In genomic region chr4:4913147-4913561, GRCh38 we compare ENCODE assay signal across 23 cellular contexts. TPM values are rescaled to one million over a fixed set of nuclear protein-coding genes. Genes with fewer than 3 reads are reported as not detected.
"Had no signal": no experiment of that assay in that cellular context is flagged by ENCODE, and none has a peak within 500 bp of the region (broad histone marks: within the 10 kb centered on the region; RNA-seq: fewer than 3 reads in every experiment).

No MANE protein-coding gene starts in this region.

- H3K27ac ChIP-seq: adrenal gland, breast epithelium, colonic mucosa, esophagus squamous epithelium, pancreas, right lobe of liver, stomach, VCaP had no signal

- DNase-seq: activated CD4-positive, alpha-beta T cell treated with anti-CD3 and anti-CD28 coated beads for 1 hour; activated CD4-positive, alpha-beta T cell treated with anti-CD3 and anti-CD28 coated beads, Interleukin-2, amount 50 U/mL, for 1 hour; activated T-cell treated with anti-CD3 and anti-CD28 coated beads, Interleukin-2, amount 50 U/mL, for 1 hour; adrenal gland; colonic mucosa; endodermal cell; esophagus squamous epithelium; kidney; mammary epithelial cell; midbrain; natural killer cell; pancreas; right lobe of liver; small intestine; stomach had no signal

- ATAC-seq: activated naive CD4-positive, alpha-beta T cell treated with anti-CD3 and anti-CD28 coated beads, Interleukin-2, amount 50 U/mL, for 72 hours; activated T-helper 17 cell treated with anti-CD3 and anti-CD28 coated beads, Interleukin-2, amount 50 U/mL, for 72 hours; left lobe of liver; natural killer cell; right lobe of liver; SK-N-SH treated with all-trans-retinoic acid at 6 μM for 48 hours; stimulated activated memory B cell treated with anti-CD40 and anti-IgM and Interleukin-4, amounts not matched to agents 10 μg/mL and 1 μg/mL and 100 μg/mL, for 72 hours had no signal

- H3K9me3 ChIP-seq: adrenal gland, colonic mucosa, esophagus squamous epithelium, pancreas, right lobe of liver had no signal

- H3K4me1 ChIP-seq: adrenal gland, breast epithelium, colonic mucosa, pancreas, right lobe of liver, stomach had no signal

- H3K4me3 ChIP-seq: adrenal gland, breast epithelium, colonic mucosa, esophagus squamous epithelium, pancreas, right lobe of liver, stomach had no signal

- H3K36me3 ChIP-seq: adrenal gland, breast epithelium, colonic mucosa, esophagus squamous epithelium, pancreas, right lobe of liver, stomach had no signal

- H3K27me3 ChIP-seq: adrenal gland, breast epithelium, colonic mucosa, pancreas, right lobe of liver had no signal

RNA-seq across cellular contexts. Expression of gene MSX1, which starts 53.7 kb away (rescaled TPM):
- total RNA-seq: activated naive CD4-positive, alpha-beta T cell treated with anti-CD3 and anti-CD28 coated beads, Interleukin-2, amount 50 U/mL, for 72 hours; activated T-helper 17 cell treated with anti-CD3 and anti-CD28 coated beads, Interleukin-2, amount 50 U/mL, for 72 hours; natural killer cell; T-helper 2 cell treated with Interferon-gamma antibody and Interleukin-4, amounts not matched to agents 100 ng/mL and 5 ng/mL, for 36 hours had no signal
